Comparison of ENCODE assay signal across 8 cellular contexts in genomic region chr11:108788565-108789199, GRCh38.
DNase-seq lines count a peak whose midpoint lies in the region; ATAC-seq lines count a peak whose summit lies in the region.

No MANE protein-coding gene starts in this region.

- DNase-seq in EH (ENCODE audit: low read depth) (peak; percentile 58), HCEC 1CT (peak; percentile 49), SK-MEL-5 (ENCODE audit: low read depth, low spot score) (peak; percentile 49), iPS DF 19.7 (ENCODE audit: low read depth, low spot score) (peak; percentile 38), glomerular visceral epithelial cell (ENCODE audit: extremely low spot score) (no peak), superior temporal gyrus (ENCODE audit: extremely low spot score) (no peak)
- DNase-seq in stimulated activated CD4-positive, alpha-beta T cell treated with anti-CD3 and anti-CD28 coated beads, Interleukin-2, amount 100 ng/mL, for 24 hours, result no peak

- in situ Hi-C loops in SK-MEL-5 (cut with HindIII; ENCODE audit: low pct_unique_long_range_greater_than_20kb, low sequenced_read_pairs), result no loop called here

- no peak for ATAC-seq in HG02571 (IDR thresholded peaks at IDR 0.05; ENCODE audit: unreplicated experiment)

Comparison
In these comparisons a context has a peak if more than half of its experiments do, and no peak if none do; other contexts are left out.
1. DNase-seq: peak in EH (single experiment), HCEC 1CT (single experiment), SK-MEL-5 (single experiment) and iPS DF 19.7 (single experiment); none in glomerular visceral epithelial cell (single experiment), stimulated activated CD4-positive, alpha-beta T cell treated with anti-CD3 and anti-CD28 coated beads, Interleukin-2, amount 100 ng/mL, for 24 hours (0 of 2) and superior temporal gyrus (single experiment).